10 cellular contexts compared by ENCODE assay signal in genomic region chr16:88768041-88768876, GRCh38. TPM values are rescaled to one million over a fixed set of nuclear protein-coding genes. Genes with fewer than 3 reads are reported as not detected.
DNase-seq lines count a peak whose midpoint lies in the region; ATAC-seq and TF ChIP-seq lines count a peak whose summit lies in the region.
"Had no signal": no experiment of that assay in that cellular context is flagged by ENCODE, and none has a peak within 500 bp of the region (broad histone marks: within the 10 kb centered on the region; RNA-seq: fewer than 3 reads in every experiment).

No MANE protein-coding gene starts in this region.

- dilution Hi-C loops in mammary epithelial cell (cut with HindIII; ENCODE audit: low sequenced_read_pairs), result no loop called here

- H3K27ac Mint-ChIP-seq in MCF 10A (ENCODE audit: low read depth, unreplicated experiment) (peak overlapping the region; percentile 57), chondrocyte (ENCODE audit: unreplicated experiment) (peak overlapping the region; percentile 77)
- no peak overlapping the region for H3K27ac Mint-ChIP-seq in activated T-helper 2 cell treated with anti-CD3 and anti-CD28 coated beads, Interferon-gamma antibody, Interleukin-2, Interleukin-4, amounts not matched to agents 10 μg/mL and 5 μg/mL and 100 μg/mL, durations not matched to agents 14 hours and 24 hours and 36 hours

- H3K9ac ChIP-seq in mammary epithelial cell (ENCODE audit: insufficient read depth, low read length), result no peak overlapping the region

- H3K79me2 ChIP-seq in mammary epithelial cell (ENCODE audit: insufficient read depth, low read length), result peaks cover 99% of the 10 kb centered on the region

- CTCF ChIA-PET in MCF 10A (lab: Yijun Ruan, JAX), result interaction anchor here (0.7 to 1.3 kb wide), 4 partner anchors 9 to 25 kb away, joined by 3 to 6 read pairs (median 3); no protein-coding TSS in a partner anchor
- CTCF ChIA-PET in mammary epithelial cell (lab: Charles Lee; ENCODE audit: low non-redundant PET), result no interaction called here

- in situ Hi-C loops in mammary epithelial cell (cut with MboI; ENCODE audit: low sequenced_read_pairs in 2 of 2), result no loop called here

- H3K27me3 ChIP-seq in mammary epithelial cell (ENCODE audit: insufficient read depth, low read length) (no peaks in the 10 kb centered on the region), aorta (ENCODE audit: control insufficient read depth in 1 of 2, insufficient read depth in 2 of 2, low read length in 1 of 2) (no peaks in the 10 kb centered on the region)

- ATAC-seq in aorta (ENCODE audit: low FRiP score), result peak; percentile 45
- no peak for ATAC-seq in HG03354 (IDR thresholded peaks at IDR 0.05; ENCODE audit: poor library complexity, severe bottlenecking, unreplicated experiment)
- ATAC-seq: naive thymus-derived CD8-positive, alpha-beta T cell had no signal

- no peak overlapping the region for H2AFZ ChIP-seq in mammary epithelial cell (ENCODE audit: low read depth, low read length)

- H3K4me3 Mint-ChIP-seq in MCF 10A (ENCODE audit: unreplicated experiment), result no peak overlapping the region
- peak overlapping the region; percentile 12 for H3K4me3 Mint-ChIP-seq in chondrocyte (ENCODE audit: unreplicated experiment)
- no peak overlapping the region for H3K4me3 Mint-ChIP-seq in activated T-helper 2 cell treated with anti-CD3 and anti-CD28 coated beads, Interferon-gamma antibody, Interleukin-2, Interleukin-4, amounts not matched to agents 10 μg/mL and 5 μg/mL and 100 μg/mL, durations not matched to agents 14 hours and 24 hours and 36 hours (ENCODE audit: low read depth)

- H3K9me3 Mint-ChIP-seq in MCF 10A (ENCODE audit: unreplicated experiment), result no peaks in the 10 kb centered on the region
- H3K9me3 Mint-ChIP-seq in chondrocyte (ENCODE audit: low read depth), result no peaks in the 10 kb centered on the region
- H3K9me3 Mint-ChIP-seq in activated T-helper 2 cell treated with anti-CD3 and anti-CD28 coated beads, Interferon-gamma antibody, Interleukin-2, Interleukin-4, amounts not matched to agents 10 μg/mL and 5 μg/mL and 100 μg/mL, durations not matched to agents 14 hours and 24 hours and 36 hours, result no peaks in the 10 kb centered on the region
- H3K9me3 Mint-ChIP-seq: naive thymus-derived CD8-positive, alpha-beta T cell had no signal

- TF ChIP-seq CTCF in MCF 10A (IDR thresholded peaks at IDR 0.05; ENCODE audit: unreplicated experiment) (no peak), mammary epithelial cell (conservative IDR thresholded peaks at IDR 0.05 in 1 of 2, IDR thresholded peaks at IDR 0.05 in 1 of 2; ENCODE audit: extremely low read depth in 1 of 2, insufficient read depth in 1 of 2, low read depth in 1 of 2, low read length in 2 of 2) (no peak), chondrocyte (IDR thresholded peaks at IDR 0.05) (peak; percentile 37)

- POLR2A ChIA-PET in MCF 10A (lab: Yijun Ruan, JAX), result interaction anchor here (1.5 to 1.8 kb wide), 2 partner anchors 9 to 17 kb away, joined by 3 to 6 read pairs; partner anchors contain the start of gene PIEZO1

- H3K27ac ChIP-seq in mammary epithelial cell (ENCODE audit: insufficient read depth, low read depth, low read length) (no peak overlapping the region), aorta (ENCODE audit: low read depth in 1 of 2, low read length in 2 of 2) (no peak overlapping the region)
- H3K27ac ChIP-seq: SK-N-MC had no signal

- H3K36me3 ChIP-seq in mammary epithelial cell (ENCODE audit: insufficient read depth, low read length) (no peaks in the 10 kb centered on the region), aorta (ENCODE audit: control insufficient read depth in 1 of 2, insufficient read depth in 2 of 2, low read length in 1 of 2) (no peaks in the 10 kb centered on the region)

- no peak for DNase-seq in MCF 10A (ENCODE audit: unreplicated experiment)
- DNase-seq in mammary epithelial cell, result no peak
- no peak for DNase-seq in chondrocyte (ENCODE audit: low spot score)
- DNase-seq in medulla oblongata (ENCODE audit: extremely low spot score), result peak; percentile 54
- peak; percentile 72 to 86 for DNase-seq in aorta
- no peak for DNase-seq in activated T-helper 2 cell treated with anti-CD3 and anti-CD28 coated beads, Interferon-gamma antibody, Interleukin-2, Interleukin-4, amounts not matched to agents 10 μg/mL and 5 μg/mL and 100 μg/mL, durations not matched to agents 14 hours and 24 hours and 36 hours (ENCODE audit: low spot score)
- no peak for DNase-seq in EL
- DNase-seq: naive thymus-derived CD8-positive, alpha-beta T cell had no signal

- H4K20me1 ChIP-seq in mammary epithelial cell (ENCODE audit: insufficient read depth, low read length), result peaks cover 16% of the 10 kb centered on the region

- H3K27me3 Mint-ChIP-seq in MCF 10A (ENCODE audit: insufficient read depth, unreplicated experiment) (no peaks in the 10 kb centered on the region), chondrocyte (ENCODE audit: low read depth) (no peaks in the 10 kb centered on the region)
- H3K27me3 Mint-ChIP-seq in activated T-helper 2 cell treated with anti-CD3 and anti-CD28 coated beads, Interferon-gamma antibody, Interleukin-2, Interleukin-4, amounts not matched to agents 10 μg/mL and 5 μg/mL and 100 μg/mL, durations not matched to agents 14 hours and 24 hours and 36 hours (ENCODE audit: low read depth), result no peaks in the 10 kb centered on the region
- H3K27me3 Mint-ChIP-seq: naive thymus-derived CD8-positive, alpha-beta T cell had no signal

- 78% methylated on average over 18 of the region's 30 CpGs for WGBS in mammary epithelial cell (ENCODE audit: low coverage, missing lambda C conversion rate)
- 22 to 28% methylated on average over 30 of the region's 30 CpGs for whole genome bisulfite sequencing in aorta, 2 donors

- peaks cover 32% of the 10 kb centered on the region for H3K4me1 Mint-ChIP-seq in MCF 10A (ENCODE audit: insufficient read depth, unreplicated experiment)
- H3K4me1 Mint-ChIP-seq in chondrocyte (ENCODE audit: low read depth), result peaks cover 81% of the 10 kb centered on the region
- H3K4me1 Mint-ChIP-seq in activated T-helper 2 cell treated with anti-CD3 and anti-CD28 coated beads, Interferon-gamma antibody, Interleukin-2, Interleukin-4, amounts not matched to agents 10 μg/mL and 5 μg/mL and 100 μg/mL, durations not matched to agents 14 hours and 24 hours and 36 hours (ENCODE audit: low read depth), result peaks cover 14% of the 10 kb centered on the region

- intact Hi-C loops in MCF 10A (cut with micrococcal nuclease), result no loop called here
- intact Hi-C loops in mammary epithelial cell (cut with micrococcal nuclease), result no loop called here
- intact Hi-C loops in aorta (cut with DNase I), result no loop called here
- intact Hi-C loops in activated T-helper 2 cell treated with anti-CD3 and anti-CD28 coated beads, Interferon-gamma antibody, Interleukin-2, Interleukin-4, amounts not matched to agents 10 μg/mL and 5 μg/mL and 100 μg/mL, durations not matched to agents 14 hours and 24 hours and 36 hours (cut with micrococcal nuclease), result no loop called here

- H3K4me1 ChIP-seq in mammary epithelial cell (ENCODE audit: insufficient read depth, low read length) (peaks cover 76% of the 10 kb centered on the region), aorta (ENCODE audit: control insufficient read depth in 1 of 2, insufficient read depth in 2 of 2, low read length in 2 of 2) (no peaks in the 10 kb centered on the region)

- H3K4me3 ChIP-seq in mammary epithelial cell (replicated peaks in 1 of 3; ENCODE audit: insufficient read depth in 1 of 3, low read depth in 2 of 3, low read length in 3 of 3) (no peak overlapping the region), aorta (ENCODE audit: low read length in 2 of 2) (no peak overlapping the region)
- H3K4me3 ChIP-seq: SK-N-MC had no signal

- H3K9me3 ChIP-seq in mammary epithelial cell (replicated peaks; ENCODE audit: insufficient read depth, low read length) (no peaks in the 10 kb centered on the region), aorta (ENCODE audit: control insufficient read depth, low read length) (no peaks in the 10 kb centered on the region)

- no TSS peak for BruUV-seq in MCF 10A (replicated peaks; lab: Mats Ljungman, UMichigan)
- BruUV-seq in mammary epithelial cell (replicated peaks; lab: Mats Ljungman, UMichigan), result no TSS peak

- peaks cover 32% of the 10 kb centered on the region for H3K36me3 Mint-ChIP-seq in MCF 10A (ENCODE audit: insufficient read depth, unreplicated experiment)
- H3K36me3 Mint-ChIP-seq in chondrocyte (ENCODE audit: low read depth), result peaks cover 3% of the 10 kb centered on the region
- H3K36me3 Mint-ChIP-seq in activated T-helper 2 cell treated with anti-CD3 and anti-CD28 coated beads, Interferon-gamma antibody, Interleukin-2, Interleukin-4, amounts not matched to agents 10 μg/mL and 5 μg/mL and 100 μg/mL, durations not matched to agents 14 hours and 24 hours and 36 hours (ENCODE audit: low read depth), result peaks cover 6% of the 10 kb centered on the region

- H3K4me2 ChIP-seq in mammary epithelial cell (ENCODE audit: insufficient read depth, low read depth, low read length), result no peak overlapping the region

RNA-seq across cellular contexts. Expression of gene PIEZO1, which starts 16.8 kb away (rescaled TPM):
- 193 and 195 TPM in 2 replicates for total RNA-seq in MCF 10A (2022)
- total RNA-seq in mammary epithelial cell, result 100 to 1,000 TPM; 165 to 215 TPM
- 144 TPM for polyA plus RNA-seq in mammary epithelial cell
- 339 TPM for polyA minus RNA-seq in mammary epithelial cell
- 134 to 209 TPM (median 208 TPM) in 3 replicates for total RNA-seq in chondrocyte
- total RNA-seq in aorta, result 100 to 1,000 TPM; 101 to 120 TPM
- polyA plus RNA-seq in aorta, result 100 to 1,000 TPM in 1 of 2 donors, 10 to 100 TPM in 1; 35.9 to 205 TPM
- 240 and 255 TPM in 2 replicates for total RNA-seq in activated T-helper 2 cell treated with anti-CD3 and anti-CD28 coated beads, Interferon-gamma antibody, Interleukin-2, Interleukin-4, amounts not matched to agents 10 μg/mL and 5 μg/mL and 100 μg/mL, durations not matched to agents 14 hours and 24 hours and 36 hours

RNA-seq across cellular contexts. Expression of gene CDT1, which starts 35.3 kb away (rescaled TPM):
- 5.3 and 16.6 TPM in 2 replicates for total RNA-seq in MCF 10A (2022)
- 10 to 100 TPM in 1 of 2 donors, 1 to 10 TPM in 1; 3.5 to 22.0 TPM for total RNA-seq in mammary epithelial cell
- 13.6 TPM for polyA plus RNA-seq in mammary epithelial cell
- polyA minus RNA-seq in mammary epithelial cell, result 20.1 TPM
- 2.9 to 11.7 TPM (median 3.7 TPM) in 3 replicates for total RNA-seq in chondrocyte
- 1 to 10 TPM in 1 of 2 donors, under 1 TPM in 1; 0.88 to 1.5 TPM for total RNA-seq in aorta
- 1 to 10 TPM in 1 of 2 donors, under 1 TPM in 1; 0.05 to 1.0 TPM for polyA plus RNA-seq in aorta
- 79.9 and 90.9 TPM in 2 replicates for total RNA-seq in activated T-helper 2 cell treated with anti-CD3 and anti-CD28 coated beads, Interferon-gamma antibody, Interleukin-2, Interleukin-4, amounts not matched to agents 10 μg/mL and 5 μg/mL and 100 μg/mL, durations not matched to agents 14 hours and 24 hours and 36 hours

RNA-seq across cellular contexts. Expression of gene APRT, which starts 43.5 kb away (rescaled TPM):
- 231 and 248 TPM in 2 replicates for total RNA-seq in MCF 10A (2022)
- total RNA-seq in mammary epithelial cell, result 100 to 1,000 TPM in 1 of 2 donors, 10 to 100 TPM in 1; 51.5 to 136 TPM
- 145 TPM for polyA plus RNA-seq in mammary epithelial cell
- 63.6 TPM for polyA minus RNA-seq in mammary epithelial cell
- total RNA-seq in chondrocyte, result 68.8 to 90.2 TPM (median 70.7 TPM) in 3 replicates
- 10 to 100 TPM; 60.2 to 61.3 TPM for total RNA-seq in aorta
- 100 to 1,000 TPM in 1 of 2 donors, 10 to 100 TPM in 1; 88.6 to 116 TPM for polyA plus RNA-seq in aorta
- total RNA-seq in activated T-helper 2 cell treated with anti-CD3 and anti-CD28 coated beads, Interferon-gamma antibody, Interleukin-2, Interleukin-4, amounts not matched to agents 10 μg/mL and 5 μg/mL and 100 μg/mL, durations not matched to agents 14 hours and 24 hours and 36 hours, result 294 and 300 TPM in 2 replicates

Comparison
In these comparisons a context has a peak if more than half of its experiments do, and no peak if none do; other contexts are left out.
1. DNase-seq: peak in medulla oblongata (single experiment) and aorta (2 of 2); none in MCF 10A (single experiment), mammary epithelial cell (single experiment), chondrocyte (single experiment), activated T-helper 2 cell treated with anti-CD3 and anti-CD28 coated beads, Interferon-gamma antibody, Interleukin-2, Interleukin-4, amounts not matched to agents 10 μg/mL and 5 μg/mL and 100 μg/mL, durations not matched to agents 14 hours and 24 hours and 36 hours (single experiment) and EL (single experiment).